ENCODE assay signal across 21 cellular contexts in the genomic region with DNA sequence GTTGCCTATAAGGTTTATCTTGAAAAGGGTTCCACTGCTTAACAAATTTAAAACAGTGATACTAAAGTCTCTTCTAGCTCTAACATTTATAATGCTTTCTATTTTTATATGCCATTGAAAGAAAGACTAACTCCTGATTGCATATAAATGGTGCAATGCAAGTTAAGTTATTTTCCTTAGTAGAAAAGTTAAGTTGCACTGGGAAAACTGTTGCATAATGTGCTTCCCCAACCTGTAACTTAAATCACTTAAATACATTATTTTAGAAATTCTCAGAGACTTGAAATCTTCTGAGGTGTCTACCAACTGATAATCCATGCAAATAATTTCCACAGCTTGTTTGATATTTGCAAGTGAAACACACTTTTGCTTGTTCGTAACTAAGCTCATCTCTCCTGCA.
DNase-seq lines count a peak whose midpoint lies in the region; ATAC-seq, FAIRE-seq and TF ChIP-seq lines count a peak whose summit lies in the region.
"Had no signal": no experiment of that assay in that cellular context is flagged by ENCODE, and none has a peak within 500 bp of the region (broad histone marks: within the 10 kb centered on the region; RNA-seq: fewer than 3 reads in every experiment).

No MANE protein-coding gene starts in this region.

- H3K27ac Mint-ChIP-seq in T-helper 1 cell treated with Interleukin-12 subunit alpha and Interleukin-12 subunit beta and Interleukin-4 antibody, amounts not matched to agents 30 μg/mL and 1 μg/mL, for 36 hours, result peak overlapping the region; percentile 84
- H3K27ac Mint-ChIP-seq in activated T-helper 1 cell treated with anti-CD3 and anti-CD28 coated beads, Interleukin-12 subunit alpha, Interleukin-12 subunit beta, Interleukin-2, Interleukin-4 antibody, amounts not matched to agents 30 ng/mL and 10 ng/mL and 1 ng/mL, durations not matched to agents 14 hours and 24 hours and 36 hours, result peak overlapping the region; percentile 66

- H3K36me3 ChIP-seq in Karpas-422 (ENCODE audit: insufficient read depth, low read length), result no peaks in the 10 kb centered on the region
- H3K36me3 ChIP-seq in mesendoderm (ENCODE audit: control insufficient read depth, insufficient read depth, low read length), result no peaks in the 10 kb centered on the region
- no peaks in the 10 kb centered on the region for H3K36me3 ChIP-seq in pancreas
- H3K36me3 ChIP-seq: ascending aorta, lower lobe of right lung, upper lobe of left lung, WERI-Rb-1 had no signal

- H3K4me3 ChIP-seq in Karpas-422 (ENCODE audit: low read length), result peak overlapping the region; percentile 16; the same call in 1 of the 2 replicates
- no peak overlapping the region for H3K4me3 ChIP-seq in mesendoderm (ENCODE audit: low read length)
- H3K4me3 ChIP-seq in pancreas, result no peak overlapping the region
- H3K4me3 ChIP-seq: ascending aorta, lower lobe of right lung, SK-N-MC, upper lobe of left lung had no signal

- no peak overlapping the region for H3K23ac ChIP-seq in mesendoderm (ENCODE audit: low read length)

- H3K9me2 ChIP-seq in Karpas-422 (replicated peaks; ENCODE audit: insufficient read depth, low read length), result no peaks in the 10 kb centered on the region

- peaks cover 41% of the 10 kb centered on the region for H3K4me1 ChIP-seq in Karpas-422 (ENCODE audit: low read length)
- no peaks in the 10 kb centered on the region for H3K4me1 ChIP-seq in mesendoderm (ENCODE audit: control insufficient read depth, low read depth, low read length)
- H3K4me1 ChIP-seq in pancreas, result peaks cover 0 to 3% (median 0%) of the 10 kb centered on the region in 3 donors
- H3K4me1 ChIP-seq: ascending aorta had no signal

- H2AFZ ChIP-seq in Karpas-422 (ENCODE audit: low read length), result peak overlapping the region; percentile 46; the same call in 1 of the 2 replicates

- H2BK120ac ChIP-seq in mesendoderm (ENCODE audit: low read depth, low read length), result no peak overlapping the region

- DNase-seq in T-helper 1 cell (no peak), Karpas-422 (no peak), mesendoderm (no peak), COLO829 (ENCODE audit: low spot score) (no peak), pancreas (no peak), D341Med (ENCODE audit: low spot score) (no peak)
- no peak for DNase-seq in activated T-helper 1 cell treated with anti-CD3 and anti-CD28 coated beads, Interleukin-12 subunit alpha, Interleukin-12 subunit beta, Interleukin-2, Interleukin-4 antibody, amounts not matched to agents 30 ng/mL and 10 ng/mL and 1 ng/mL, durations not matched to agents 14 hours and 24 hours and 36 hours (ENCODE audit: low spot score)
- DNase-seq: activated naive CD4-positive, alpha-beta T cell treated with anti-CD3 and anti-CD28 coated beads, Interleukin-2, amount 50 U/mL, for 16 hours; NCI-H1048; NCI-H187; NCI-H2171 treated with DMSO at 0.1 percent for 48 hours; NCI-H524 treated with DMSO at 0.1 percent for 48 hours had no signal

- H2BK5ac ChIP-seq in mesendoderm (ENCODE audit: low read length), result no peak overlapping the region

- H3K4me2 ChIP-seq in Karpas-422 (ENCODE audit: low read depth, low read length, poor library complexity, severe bottlenecking) (peak overlapping the region; percentile 60), mesendoderm (ENCODE audit: low read length) (no peak overlapping the region)

- peak overlapping the region; percentile 98 for H2BK15ac ChIP-seq in mesendoderm (replicated peaks; ENCODE audit: low read depth)

- intact Hi-C loops in activated T-helper 1 cell treated with anti-CD3 and anti-CD28 coated beads, Interleukin-12 subunit alpha, Interleukin-12 subunit beta, Interleukin-2, Interleukin-4 antibody, amounts not matched to agents 30 ng/mL and 10 ng/mL and 1 ng/mL, durations not matched to agents 14 hours and 24 hours and 36 hours (cut with micrococcal nuclease), result no loop called here
- intact Hi-C loops in pancreas (cut with DNase I), result no loop called here

- H4K20me1 ChIP-seq in Karpas-422 (ENCODE audit: insufficient read depth, low read depth, low read length), result no peaks in the 10 kb centered on the region

- H3K56ac ChIP-seq in mesendoderm (ENCODE audit: low read length), result no peak overlapping the region

- peak overlapping the region; percentile 47 for H3K27ac ChIP-seq in Karpas-422 (ENCODE audit: low read length)
- H3K27ac ChIP-seq in mesendoderm (ENCODE audit: low read depth, low read length), result no peak overlapping the region
- H3K27ac ChIP-seq in pancreas, result no peak overlapping the region
- H3K27ac ChIP-seq: 22Rv1, ascending aorta, lower lobe of right lung, SK-N-MC, upper lobe of left lung, WERI-Rb-1 had no signal

- no peak overlapping the region for H2AK5ac ChIP-seq in mesendoderm (ENCODE audit: low read length)

- no peaks in the 10 kb centered on the region for H3K79me2 ChIP-seq in Karpas-422 (ENCODE audit: low read length)
- no peaks in the 10 kb centered on the region for H3K79me2 ChIP-seq in mesendoderm (ENCODE audit: control insufficient read depth, insufficient read depth, low read length)

- no CpG with 5 or more reads among the region's 1 CpG for WGBS in mesendoderm (ENCODE audit: extremely low coverage, insufficient coverage, low lambda C conversion rate)
- 60 to 86% methylated on average over 1 of the region's 1 CpG for WGBS in pancreas, 2 donors

- no peak overlapping the region for H4K5ac ChIP-seq in mesendoderm (ENCODE audit: low read length)

- H3K9ac ChIP-seq in Karpas-422 (ENCODE audit: low read length) (no peak overlapping the region), mesendoderm (ENCODE audit: low read length) (no peak overlapping the region)

- no peaks in the 10 kb centered on the region for H3K79me1 ChIP-seq in mesendoderm (ENCODE audit: low read length)

- no peaks in the 10 kb centered on the region for H3K27me3 Mint-ChIP-seq in T-helper 1 cell treated with Interleukin-12 subunit alpha and Interleukin-12 subunit beta and Interleukin-4 antibody, amounts not matched to agents 30 μg/mL and 1 μg/mL, for 36 hours (ENCODE audit: low read depth)
- H3K27me3 Mint-ChIP-seq in activated T-helper 1 cell treated with anti-CD3 and anti-CD28 coated beads, Interleukin-12 subunit alpha, Interleukin-12 subunit beta, Interleukin-2, Interleukin-4 antibody, amounts not matched to agents 30 ng/mL and 10 ng/mL and 1 ng/mL, durations not matched to agents 14 hours and 24 hours and 36 hours (ENCODE audit: insufficient read depth), result no peaks in the 10 kb centered on the region

- no peak for ATAC-seq in pancreas

- H3K4ac ChIP-seq in mesendoderm (ENCODE audit: low read depth, low read length), result no peak overlapping the region

- no peak overlapping the region for H4K8ac ChIP-seq in mesendoderm (ENCODE audit: low read depth, low read length)

- H3K4me3 Mint-ChIP-seq in T-helper 1 cell treated with Interleukin-12 subunit alpha and Interleukin-12 subunit beta and Interleukin-4 antibody, amounts not matched to agents 30 μg/mL and 1 μg/mL, for 36 hours, result peak overlapping the region; percentile 75
- peak overlapping the region; percentile 19 for H3K4me3 Mint-ChIP-seq in activated T-helper 1 cell treated with anti-CD3 and anti-CD28 coated beads, Interleukin-12 subunit alpha, Interleukin-12 subunit beta, Interleukin-2, Interleukin-4 antibody, amounts not matched to agents 30 ng/mL and 10 ng/mL and 1 ng/mL, durations not matched to agents 14 hours and 24 hours and 36 hours

- H3K18ac ChIP-seq in mesendoderm (ENCODE audit: low read length), result no peak overlapping the region

- FAIRE-seq in pancreas (lab: Jason Lieb, UNC), result no peak
- FAIRE-seq: GM12892, H54 had no signal

- H3K27me3 ChIP-seq in Karpas-422 (ENCODE audit: low read length), result no peaks in the 10 kb centered on the region
- no peaks in the 10 kb centered on the region for H3K27me3 ChIP-seq in mesendoderm (ENCODE audit: insufficient read depth, low read length, poor library complexity)
- no peaks in the 10 kb centered on the region for H3K27me3 ChIP-seq in pancreas
- H3K27me3 ChIP-seq: ascending aorta, upper lobe of left lung had no signal

- no peaks in the 10 kb centered on the region for H3K9me3 ChIP-seq in Karpas-422 (ENCODE audit: low read length)
- no peaks in the 10 kb centered on the region for H3K9me3 ChIP-seq in pancreas
- H3K9me3 ChIP-seq: ascending aorta, lower lobe of right lung, upper lobe of left lung had no signal

- H3K4me1 Mint-ChIP-seq in T-helper 1 cell treated with Interleukin-12 subunit alpha and Interleukin-12 subunit beta and Interleukin-4 antibody, amounts not matched to agents 30 μg/mL and 1 μg/mL, for 36 hours (ENCODE audit: low read depth), result peaks cover 48% of the 10 kb centered on the region
- H3K4me1 Mint-ChIP-seq in activated T-helper 1 cell treated with anti-CD3 and anti-CD28 coated beads, Interleukin-12 subunit alpha, Interleukin-12 subunit beta, Interleukin-2, Interleukin-4 antibody, amounts not matched to agents 30 ng/mL and 10 ng/mL and 1 ng/mL, durations not matched to agents 14 hours and 24 hours and 36 hours (ENCODE audit: low read depth), result peaks cover 51% of the 10 kb centered on the region

- TF ChIP-seq CTCF in pancreas (IDR thresholded peaks at IDR 0.05), result no peak

- H3K9me3 Mint-ChIP-seq in T-helper 1 cell treated with Interleukin-12 subunit alpha and Interleukin-12 subunit beta and Interleukin-4 antibody, amounts not matched to agents 30 μg/mL and 1 μg/mL, for 36 hours, result peaks cover 3% of the 10 kb centered on the region
- H3K9me3 Mint-ChIP-seq in activated T-helper 1 cell treated with anti-CD3 and anti-CD28 coated beads, Interleukin-12 subunit alpha, Interleukin-12 subunit beta, Interleukin-2, Interleukin-4 antibody, amounts not matched to agents 30 ng/mL and 10 ng/mL and 1 ng/mL, durations not matched to agents 14 hours and 24 hours and 36 hours, result peaks cover 4% of the 10 kb centered on the region

- peaks cover 13% of the 10 kb centered on the region for H3K36me3 Mint-ChIP-seq in T-helper 1 cell treated with Interleukin-12 subunit alpha and Interleukin-12 subunit beta and Interleukin-4 antibody, amounts not matched to agents 30 μg/mL and 1 μg/mL, for 36 hours (ENCODE audit: low read depth)
- peaks cover 3% of the 10 kb centered on the region for H3K36me3 Mint-ChIP-seq in activated T-helper 1 cell treated with anti-CD3 and anti-CD28 coated beads, Interleukin-12 subunit alpha, Interleukin-12 subunit beta, Interleukin-2, Interleukin-4 antibody, amounts not matched to agents 30 ng/mL and 10 ng/mL and 1 ng/mL, durations not matched to agents 14 hours and 24 hours and 36 hours (ENCODE audit: low read depth)
